1 cellular context compared by ENCODE assay signal in genomic region chr5:34464820-34465219, GRCh38.
TF ChIP-seq lines count a peak whose summit lies in the region.

No MANE protein-coding gene starts in this region.

TF ChIP-seq in GM12878, 131 proteins besides CTCF, POLR2A, EP300 and RAD21 (continued from another document):
- TF ChIP-seq ZBTB4 (CRISPR knock-in tag; IDR thresholded peaks at IDR 0.05): no peak
